ENCODE assay signal across 17 cellular contexts in genomic region chr13:109036091-109036490, GRCh38.
"Had no signal": no experiment of that assay in that cellular context is flagged by ENCODE, and none has a peak within 500 bp of the region (broad histone marks: within the 10 kb centered on the region; RNA-seq: fewer than 3 reads in every experiment).

No MANE protein-coding gene starts in this region.

- H3K36me3 ChIP-seq: colonic mucosa, esophagus squamous epithelium, heart right ventricle, prostate gland, thyroid gland, WERI-Rb-1 had no signal

- H3K27ac Mint-ChIP-seq: activated T-helper 17 cell treated with anti-CD3 and anti-CD28 coated beads, Interleukin-2, amount 50 U/mL, for 72 hours; naive thymus-derived CD8-positive, alpha-beta T cell; T-helper 17 cell had no signal

- H3K4me3 ChIP-seq: colonic mucosa, esophagus squamous epithelium, heart right ventricle, prostate gland, thyroid gland had no signal

- FAIRE-seq: frontal cortex, islet of Langerhans, urothelium cell line had no signal

- DNase-seq: activated CD4-positive, alpha-beta T cell treated with anti-CD3 and anti-CD28 coated beads, Interleukin-2, amount 50 U/mL, for 48 hours; activated naive CD4-positive, alpha-beta T cell treated with Interleukin-2 at 50 U/mL for 16 hours; aorta; colonic mucosa; esophagus squamous epithelium; heart right ventricle; naive thymus-derived CD8-positive, alpha-beta T cell; nucleus accumbens; stimulated activated CD4-positive, alpha-beta T cell treated with anti-CD3 and anti-CD28 coated beads, Interleukin-1b, Interleukin-23, amount 100 ng/mL, for 48 hours; T-helper 17 cell; thyroid gland; WERI-Rb-1 had no signal

- H3K27ac ChIP-seq: colonic mucosa, esophagus squamous epithelium, heart right ventricle, prostate gland, thyroid gland, WERI-Rb-1 had no signal

- H3K36me3 Mint-ChIP-seq: naive thymus-derived CD8-positive, alpha-beta T cell had no signal

- H3K9me3 Mint-ChIP-seq: activated T-helper 17 cell treated with anti-CD3 and anti-CD28 coated beads, Interleukin-2, amount 50 U/mL, for 72 hours had no signal

- H3K4me1 ChIP-seq: colonic mucosa, esophagus squamous epithelium, heart right ventricle, prostate gland, thyroid gland had no signal

- H3K4me1 Mint-ChIP-seq: activated T-helper 17 cell treated with anti-CD3 and anti-CD28 coated beads, Interleukin-2, amount 50 U/mL, for 72 hours; naive thymus-derived CD8-positive, alpha-beta T cell; T-helper 17 cell had no signal

- H3K9me3 ChIP-seq: colonic mucosa, esophagus squamous epithelium, heart right ventricle, prostate gland, thyroid gland had no signal

- H3K4me3 Mint-ChIP-seq: activated T-helper 17 cell treated with anti-CD3 and anti-CD28 coated beads, Interleukin-2, amount 50 U/mL, for 72 hours; naive thymus-derived CD8-positive, alpha-beta T cell; T-helper 17 cell had no signal
